ENCODE assay signal across 1 cellular context in genomic region chr2:215982465-215982875, GRCh38.
TF ChIP-seq lines count a peak whose summit lies in the region.

No MANE protein-coding gene starts in this region.

TF ChIP-seq in HepG2, 621 proteins besides CTCF, POLR2A, EP300 and RAD21 (continued from another document and continues in another):
- TF ChIP-seq EED (CRISPR knock-in tag; IDR thresholded peaks at IDR 0.05) (no peak), SNAI1 (CRISPR knock-in tag; IDR thresholded peaks at IDR 0.05; ENCODE audit: borderline replicate concordance) (no peak), KLF16 (CRISPR knock-in tag; IDR thresholded peaks at IDR 0.05) (0 out of 4 replicates have a peak, but pooled peaks of 1 of the 2 experiments have one; percentile 19), TSC22D2 (CRISPR knock-in tag; IDR thresholded peaks at IDR 0.05; ENCODE audit: borderline replicate concordance) (no peak), ZNF3 (CRISPR knock-in tag; IDR thresholded peaks at IDR 0.05) (0 out of 2 replicates have a peak, but pooled peaks have one; percentile 43), SMARCE1 (IDR thresholded peaks at IDR 0.05; ENCODE audit: borderline replicate concordance) (peak; percentile 34; the same call in 1 of the 2 replicates), ZBTB7A (CRISPR knock-in tag; IDR thresholded peaks at IDR 0.05) (no peak), PHF8 (CRISPR knock-in tag; IDR thresholded peaks at IDR 0.05) (no peak), MLLT10 (CRISPR knock-in tag; IDR thresholded peaks at IDR 0.05) (no peak), ZNF292 (CRISPR knock-in tag; IDR thresholded peaks at IDR 0.05; ENCODE audit: borderline replicate concordance, low read depth) (no peak), ZNF362 (CRISPR knock-in tag; IDR thresholded peaks at IDR 0.05; ENCODE audit: borderline replicate concordance) (no peak), DPF2 (CRISPR knock-in tag; IDR thresholded peaks at IDR 0.05; ENCODE audit: borderline replicate concordance, low read depth) (peak; percentile 44; the same call in 1 of the 2 replicates), HMG20A (CRISPR knock-in tag; IDR thresholded peaks at IDR 0.05; ENCODE audit: borderline replicate concordance) (peak; percentile 59; the same call in 1 of the 2 replicates), TCF7 (IDR thresholded peaks at IDR 0.05; ENCODE audit: low read depth) (no peak; the same call in 1 of the 2 replicates), ATAD3A (CRISPR knock-in tag; IDR thresholded peaks at IDR 0.05) (no peak), CBX5 (CRISPR knock-in tag; IDR thresholded peaks at IDR 0.05; ENCODE audit: borderline replicate concordance) (peak; percentile 68; the same call in 1 of the 2 replicates), ZMYM2 (CRISPR knock-in tag; IDR thresholded peaks at IDR 0.05) (peak; percentile 15; the same call in 1 of the 2 replicates), KDM4B (CRISPR knock-in tag; IDR thresholded peaks at IDR 0.05) (0 out of 2 replicates have a peak, but pooled peaks have one; percentile 20), ZNF800 (CRISPR knock-in tag; IDR thresholded peaks at IDR 0.05) (no peak), ZKSCAN5 (CRISPR knock-in tag; IDR thresholded peaks at IDR 0.05) (no peak), GATA4 (IDR thresholded peaks at IDR 0.05; ENCODE audit: borderline replicate concordance, low read depth) (no peak), GATAD1 (CRISPR knock-in tag; IDR thresholded peaks at IDR 0.05) (0 out of 2 replicates have a peak, but pooled peaks have one; percentile 40), PPARG (CRISPR knock-in tag; conservative IDR thresholded peaks at IDR 0.05) (0 out of 2 replicates have a peak, but pooled peaks have one; percentile 22), ZNF770 (CRISPR knock-in tag; IDR thresholded peaks at IDR 0.05) (no peak), ZNF652 (CRISPR knock-in tag; IDR thresholded peaks at IDR 0.05; ENCODE audit: borderline replicate concordance, low read depth) (0 out of 2 replicates have a peak, but pooled peaks have one; percentile 18), ZFYVE20 (CRISPR knock-in tag; IDR thresholded peaks at IDR 0.05; ENCODE audit: borderline replicate concordance, low read depth) (no peak), ZNF367 (CRISPR knock-in tag; IDR thresholded peaks at IDR 0.05; ENCODE audit: borderline replicate concordance) (no peak), ONECUT2 (CRISPR knock-in tag; IDR thresholded peaks at IDR 0.05) (no peak), HNF4G (IDR thresholded peaks at IDR 0.05; ENCODE audit: borderline replicate concordance, low read depth, low read length) (peak; percentile 42; the same call in 1 of the 2 replicates), HNF4G (CRISPR knock-in tag; IDR thresholded peaks at IDR 0.05; ENCODE audit: borderline replicate concordance, low read depth) (no peak; the same call in 1 of the 2 replicates), ZNF230 (CRISPR knock-in tag; IDR thresholded peaks at IDR 0.05) (no peak), ZNF547 (CRISPR knock-in tag; IDR thresholded peaks at IDR 0.05) (no peak), THAP11 (CRISPR knock-in tag; IDR thresholded peaks at IDR 0.05) (peak; percentile 65; the same call in 1 of the 2 replicates), POLR2AphosphoS2 (IDR thresholded peaks at IDR 0.05; ENCODE audit: low read depth, low read length) (no peak), TCF7L2 (IDR thresholded peaks at IDR 0.05; ENCODE audit: low read depth, low read length) (no peak)
- TF ChIP-seq, protein P1, sequence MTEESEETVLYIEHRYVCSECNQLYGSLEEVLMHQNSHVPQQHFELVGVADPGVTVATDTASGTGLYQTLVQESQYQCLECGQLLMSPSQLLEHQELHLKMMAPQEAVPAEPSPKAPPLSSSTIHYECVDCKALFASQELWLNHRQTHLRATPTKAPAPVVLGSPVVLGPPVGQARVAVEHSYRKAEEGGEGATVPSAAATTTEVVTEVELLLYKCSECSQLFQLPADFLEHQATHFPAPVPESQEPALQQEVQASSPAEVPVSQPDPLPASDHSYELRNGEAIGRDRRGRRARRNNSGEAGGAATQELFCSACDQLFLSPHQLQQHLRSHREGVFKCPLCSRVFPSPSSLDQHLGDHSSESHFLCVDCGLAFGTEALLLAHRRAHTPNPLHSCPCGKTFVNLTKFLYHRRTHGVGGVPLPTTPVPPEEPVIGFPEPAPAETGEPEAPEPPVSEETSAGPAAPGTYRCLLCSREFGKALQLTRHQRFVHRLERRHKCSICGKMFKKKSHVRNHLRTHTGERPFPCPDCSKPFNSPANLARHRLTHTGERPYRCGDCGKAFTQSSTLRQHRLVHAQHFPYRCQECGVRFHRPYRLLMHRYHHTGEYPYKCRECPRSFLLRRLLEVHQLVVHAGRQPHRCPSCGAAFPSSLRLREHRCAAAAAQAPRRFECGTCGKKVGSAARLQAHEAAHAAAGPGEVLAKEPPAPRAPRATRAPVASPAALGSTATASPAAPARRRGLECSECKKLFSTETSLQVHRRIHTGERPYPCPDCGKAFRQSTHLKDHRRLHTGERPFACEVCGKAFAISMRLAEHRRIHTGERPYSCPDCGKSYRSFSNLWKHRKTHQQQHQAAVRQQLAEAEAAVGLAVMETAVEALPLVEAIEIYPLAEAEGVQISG (CRISPR knock-in tag; IDR thresholded peaks at IDR 0.05) = no peak
- TF ChIP-seq, protein P2, sequence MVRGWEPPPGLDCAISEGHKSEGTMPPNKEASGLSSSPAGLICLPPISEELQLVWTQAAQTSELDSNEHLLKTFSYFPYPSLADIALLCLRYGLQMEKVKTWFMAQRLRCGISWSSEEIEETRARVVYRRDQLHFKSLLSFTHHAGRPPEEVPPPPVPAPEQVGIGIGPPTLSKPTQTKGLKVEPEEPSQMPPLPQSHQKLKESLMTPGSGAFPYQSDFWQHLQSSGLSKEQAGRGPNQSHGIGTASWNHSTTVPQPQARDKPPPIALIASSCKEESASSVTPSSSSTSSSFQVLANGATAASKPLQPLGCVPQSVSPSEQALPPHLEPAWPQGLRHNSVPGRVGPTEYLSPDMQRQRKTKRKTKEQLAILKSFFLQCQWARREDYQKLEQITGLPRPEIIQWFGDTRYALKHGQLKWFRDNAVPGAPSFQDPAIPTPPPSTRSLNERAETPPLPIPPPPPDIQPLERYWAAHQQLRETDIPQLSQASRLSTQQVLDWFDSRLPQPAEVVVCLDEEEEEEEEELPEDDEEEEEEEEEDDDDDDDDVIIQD (CRISPR knock-in tag; IDR thresholded peaks at IDR 0.05; ENCODE audit: low read depth) = peak; percentile 100
- TF ChIP-seq, protein P3, sequence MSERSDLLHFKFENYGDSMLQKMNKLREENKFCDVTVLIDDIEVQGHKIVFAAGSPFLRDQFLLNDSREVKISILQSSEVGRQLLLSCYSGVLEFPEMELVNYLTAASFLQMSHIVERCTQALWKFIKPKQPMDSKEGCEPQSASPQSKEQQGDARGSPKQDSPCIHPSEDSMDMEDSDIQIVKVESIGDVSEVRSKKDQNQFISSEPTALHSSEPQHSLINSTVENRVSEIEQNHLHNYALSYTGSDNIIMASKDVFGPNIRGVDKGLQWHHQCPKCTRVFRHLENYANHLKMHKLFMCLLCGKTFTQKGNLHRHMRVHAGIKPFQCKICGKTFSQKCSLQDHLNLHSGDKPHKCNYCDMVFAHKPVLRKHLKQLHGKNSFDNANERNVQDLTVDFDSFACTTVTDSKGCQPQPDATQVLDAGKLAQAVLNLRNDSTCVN (CRISPR knock-in tag; IDR thresholded peaks at IDR 0.05; ENCODE audit: borderline replicate concordance) = peak; percentile 14; the same call in 1 of the 2 replicates
- TF ChIP-seq, protein P4, sequence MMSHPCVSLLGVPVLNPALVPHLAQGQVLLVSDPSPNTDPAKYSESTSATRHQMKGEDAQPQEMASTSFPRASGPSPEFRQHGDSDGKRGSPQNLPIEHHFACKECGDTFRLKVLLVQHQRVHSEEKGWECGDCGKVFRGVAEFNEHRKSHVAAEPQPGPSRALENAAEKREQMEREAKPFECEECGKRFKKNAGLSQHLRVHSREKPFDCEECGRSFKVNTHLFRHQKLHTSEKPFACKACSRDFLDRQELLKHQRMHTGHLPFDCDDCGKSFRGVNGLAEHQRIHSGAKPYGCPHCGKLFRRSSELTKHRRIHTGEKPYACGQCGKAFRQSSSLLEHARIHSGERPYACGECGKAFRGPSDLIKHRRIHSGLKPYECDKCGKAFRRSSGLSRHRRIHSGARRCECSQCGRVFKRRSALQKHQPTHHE (CRISPR knock-in tag; IDR thresholded peaks at IDR 0.05; ENCODE audit: borderline replicate concordance) = no peak
- TF ChIP-seq, protein P5, sequence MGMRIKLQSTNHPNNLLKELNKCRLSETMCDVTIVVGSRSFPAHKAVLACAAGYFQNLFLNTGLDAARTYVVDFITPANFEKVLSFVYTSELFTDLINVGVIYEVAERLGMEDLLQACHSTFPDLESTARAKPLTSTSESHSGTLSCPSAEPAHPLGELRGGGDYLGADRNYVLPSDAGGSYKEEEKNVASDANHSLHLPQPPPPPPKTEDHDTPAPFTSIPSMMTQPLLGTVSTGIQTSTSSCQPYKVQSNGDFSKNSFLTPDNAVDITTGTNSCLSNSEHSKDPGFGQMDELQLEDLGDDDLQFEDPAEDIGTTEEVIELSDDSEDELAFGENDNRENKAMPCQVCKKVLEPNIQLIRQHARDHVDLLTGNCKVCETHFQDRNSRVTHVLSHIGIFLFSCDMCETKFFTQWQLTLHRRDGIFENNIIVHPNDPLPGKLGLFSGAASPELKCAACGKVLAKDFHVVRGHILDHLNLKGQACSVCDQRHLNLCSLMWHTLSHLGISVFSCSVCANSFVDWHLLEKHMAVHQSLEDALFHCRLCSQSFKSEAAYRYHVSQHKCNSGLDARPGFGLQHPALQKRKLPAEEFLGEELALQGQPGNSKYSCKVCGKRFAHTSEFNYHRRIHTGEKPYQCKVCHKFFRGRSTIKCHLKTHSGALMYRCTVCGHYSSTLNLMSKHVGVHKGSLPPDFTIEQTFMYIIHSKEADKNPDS (CRISPR knock-in tag; IDR thresholded peaks at IDR 0.05) = peak; percentile 37; the same call in 1 of the 2 replicates
- TF ChIP-seq, protein P6, sequence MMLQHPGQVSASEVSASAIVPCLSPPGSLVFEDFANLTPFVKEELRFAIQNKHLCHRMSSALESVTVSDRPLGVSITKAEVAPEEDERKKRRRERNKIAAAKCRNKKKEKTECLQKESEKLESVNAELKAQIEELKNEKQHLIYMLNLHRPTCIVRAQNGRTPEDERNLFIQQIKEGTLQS (CRISPR knock-in tag; IDR thresholded peaks at IDR 0.05) = peak; percentile 91
- TF ChIP-seq, protein P7, sequence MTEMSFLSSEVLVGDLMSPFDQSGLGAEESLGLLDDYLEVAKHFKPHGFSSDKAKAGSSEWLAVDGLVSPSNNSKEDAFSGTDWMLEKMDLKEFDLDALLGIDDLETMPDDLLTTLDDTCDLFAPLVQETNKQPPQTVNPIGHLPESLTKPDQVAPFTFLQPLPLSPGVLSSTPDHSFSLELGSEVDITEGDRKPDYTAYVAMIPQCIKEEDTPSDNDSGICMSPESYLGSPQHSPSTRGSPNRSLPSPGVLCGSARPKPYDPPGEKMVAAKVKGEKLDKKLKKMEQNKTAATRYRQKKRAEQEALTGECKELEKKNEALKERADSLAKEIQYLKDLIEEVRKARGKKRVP (CRISPR knock-in tag; IDR thresholded peaks at IDR 0.05) = peak in 1 of 2 experiments; percentile 86; a peak in 2 of 4 replicates
- TF ChIP-seq, protein P8, sequence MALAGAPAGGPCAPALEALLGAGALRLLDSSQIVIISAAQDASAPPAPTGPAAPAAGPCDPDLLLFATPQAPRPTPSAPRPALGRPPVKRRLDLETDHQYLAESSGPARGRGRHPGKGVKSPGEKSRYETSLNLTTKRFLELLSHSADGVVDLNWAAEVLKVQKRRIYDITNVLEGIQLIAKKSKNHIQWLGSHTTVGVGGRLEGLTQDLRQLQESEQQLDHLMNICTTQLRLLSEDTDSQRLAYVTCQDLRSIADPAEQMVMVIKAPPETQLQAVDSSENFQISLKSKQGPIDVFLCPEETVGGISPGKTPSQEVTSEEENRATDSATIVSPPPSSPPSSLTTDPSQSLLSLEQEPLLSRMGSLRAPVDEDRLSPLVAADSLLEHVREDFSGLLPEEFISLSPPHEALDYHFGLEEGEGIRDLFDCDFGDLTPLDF (CRISPR knock-in tag; IDR thresholded peaks at IDR 0.05) = no peak
- TF ChIP-seq, protein P9, sequence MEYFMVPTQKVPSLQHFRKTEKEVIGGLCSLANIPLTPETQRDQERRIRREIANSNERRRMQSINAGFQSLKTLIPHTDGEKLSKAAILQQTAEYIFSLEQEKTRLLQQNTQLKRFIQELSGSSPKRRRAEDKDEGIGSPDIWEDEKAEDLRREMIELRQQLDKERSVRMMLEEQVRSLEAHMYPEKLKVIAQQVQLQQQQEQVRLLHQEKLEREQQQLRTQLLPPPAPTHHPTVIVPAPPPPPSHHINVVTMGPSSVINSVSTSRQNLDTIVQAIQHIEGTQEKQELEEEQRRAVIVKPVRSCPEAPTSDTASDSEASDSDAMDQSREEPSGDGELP (IDR thresholded peaks at IDR 0.05; ENCODE audit: borderline replicate concordance, low read depth) = peak; percentile 62; the same call in 1 of the 2 replicates
